Comparison of ENCODE assay signal across 9 cellular contexts in the genomic region with DNA sequence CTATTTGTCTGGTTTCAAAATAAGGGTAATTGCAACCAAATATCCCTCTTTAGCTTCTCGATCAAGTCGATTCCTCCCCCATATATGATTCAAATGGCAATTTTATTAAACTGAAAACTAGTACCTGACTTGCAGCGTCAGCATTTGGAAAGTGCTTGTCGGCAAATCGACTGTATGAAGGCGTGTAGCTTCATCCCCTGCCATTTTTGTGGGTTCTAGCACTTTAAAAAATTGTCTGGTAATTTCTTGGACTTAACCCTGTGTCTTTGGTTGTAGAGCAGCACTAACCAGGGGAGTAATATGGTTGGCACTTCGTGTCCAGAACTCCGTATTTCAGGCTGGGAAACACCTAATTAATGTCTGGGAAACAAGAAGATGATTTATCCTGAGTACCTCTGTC. TPM values are rescaled to one million over a fixed set of nuclear protein-coding genes. Genes with fewer than 3 reads are reported as not detected.
DNase-seq lines count a peak whose midpoint lies in the region; ATAC-seq and TF ChIP-seq lines count a peak whose summit lies in the region.
"Had no signal": no experiment of that assay in that cellular context is flagged by ENCODE, and none has a peak within 500 bp of the region (broad histone marks: within the 10 kb centered on the region; RNA-seq: fewer than 3 reads in every experiment).

No MANE protein-coding gene starts in this region.

- no peaks in the 10 kb centered on the region for H3K79me2 ChIP-seq in Loucy (ENCODE audit: insufficient read depth, low read length)

- peak overlapping the region; percentile 62 for H3K9ac ChIP-seq in Loucy (ENCODE audit: low read depth, low read length, poor library complexity, severe bottlenecking)

- H3K9me3 Mint-ChIP-seq in naive B cell, result peaks cover 0 to 7% (median 2%) of the 10 kb centered on the region in 7 donors

- H3K9me2 ChIP-seq in Loucy (replicated peaks; ENCODE audit: low read depth, low read length), result no peaks in the 10 kb centered on the region

- H3K4me2 ChIP-seq in Loucy (ENCODE audit: low read depth, low read length, poor library complexity, severe bottlenecking), result peak overlapping the region; percentile 88

- peaks cover 17% of the 10 kb centered on the region for H3K4me1 ChIP-seq in Loucy (ENCODE audit: insufficient read depth, low read length, poor library complexity, severe bottlenecking)

- DNase-seq in AG09309 (ENCODE audit: low read depth) (no peak), dorsolateral prefrontal cortex (no peak), naive B cell (no peak), GM03348 (ENCODE audit: low spot score) (no peak), GM13977 (ENCODE audit: low spot score) (no peak)
- DNase-seq: activated CD4-positive, alpha-beta T cell treated with anti-CD3 and anti-CD28 coated beads for 1 hour had no signal

- TF ChIP-seq CTCF in AG09309 (IDR thresholded peaks at IDR 0.05; ENCODE audit: control insufficient read depth, insufficient read depth, low read depth, low read length, missing control alignments) (no peak), Loucy (conservative IDR thresholded peaks at IDR 0.05; ENCODE audit: low read length) (no peak), dorsolateral prefrontal cortex (IDR thresholded peaks at IDR 0.05 in 54 of 56, conservative IDR thresholded peaks at IDR 0.05 in 2 of 56; ENCODE audit: low read depth in 1 of 56, partially characterized antibody in 56 of 56) (no peak), GM13977 (IDR thresholded peaks at IDR 0.05; ENCODE audit: extremely low read depth, insufficient read depth, missing control alignments) (no peak)

- peak overlapping the region; percentile 63 for H3K4me3 ChIP-seq in AG09309 (ENCODE audit: control insufficient read depth, low read depth, low read length)
- H3K4me3 ChIP-seq in Loucy (ENCODE audit: low read length, poor library complexity, severe bottlenecking), result peak overlapping the region; percentile 88
- peak overlapping the region in 47 of 59 donors; percentile 16 to 76 (median 59) for H3K4me3 ChIP-seq in dorsolateral prefrontal cortex

- H3K9me3 ChIP-seq in Loucy (ENCODE audit: insufficient read depth, low read depth, low read length), result no peaks in the 10 kb centered on the region

- no peaks in the 10 kb centered on the region for H4K20me1 ChIP-seq in Loucy (ENCODE audit: insufficient read depth, low read length, poor library complexity, severe bottlenecking)

- H3K36me3 Mint-ChIP-seq in naive B cell, result peaks cover 0 to under 1% of the 10 kb centered on the region in 2 donors

- in situ Hi-C loops in GM13977 (cut with MboI; ENCODE audit: low pct_unique_long_range_greater_than_20kb, low sequenced_read_pairs, unreplicated experiment), result no loop called here

- peaks cover 7 to 20% (median 17%) of the 10 kb centered on the region in 3 donors for H3K27me3 Mint-ChIP-seq in naive B cell

- H2AFZ ChIP-seq in Loucy (ENCODE audit: low read length), result peak overlapping the region; percentile 100

- H3K36me3 ChIP-seq in Loucy (ENCODE audit: insufficient read depth, low read length), result no peaks in the 10 kb centered on the region

- H3K27ac Mint-ChIP-seq in naive B cell, result peak overlapping the region in 1 of 6 donors; percentile 60

- no peaks in the 10 kb centered on the region for H3F3A ChIP-seq in Loucy (ENCODE audit: low read depth)

- ATAC-seq in naive B cell (ENCODE audit: low read depth in 2 of 2), result no peak
- ATAC-seq in HG03565 (IDR thresholded peaks at IDR 0.05; ENCODE audit: unreplicated experiment), result no peak
- no peak for ATAC-seq in HG03039 (IDR thresholded peaks at IDR 0.05; ENCODE audit: unreplicated experiment)

- H3K27me3 ChIP-seq in Loucy (ENCODE audit: insufficient read depth, low read length, poor library complexity, severe bottlenecking), result no peaks in the 10 kb centered on the region
- peaks cover 0 to 70% (median 22%) of the 10 kb centered on the region in 45 donors for H3K27me3 ChIP-seq in dorsolateral prefrontal cortex

- H3K4me1 Mint-ChIP-seq in naive B cell, result peaks cover 16 to 33% (median 18%) of the 10 kb centered on the region in 3 donors

- intact Hi-C loops in dorsolateral prefrontal cortex (cut with DNase I), result no loop called here

- peak overlapping the region; percentile 80 to 96 (median 92) for H3K4me3 Mint-ChIP-seq in naive B cell

- H3K27ac ChIP-seq in dorsolateral prefrontal cortex, result no peak overlapping the region

RNA-seq across cellular contexts. Expression of gene MME, which starts 0.6 kb away (rescaled TPM):
- total RNA-seq in dorsolateral prefrontal cortex, result 1 to 10 TPM in 110 of 120 experiments, under 1 TPM in 10; 0.20 to 8.5 (median 2.2) TPM
- 10 to 100 TPM in 2 of 6 donors, 1 to 10 TPM in 4; 4.1 to 11.9 (median 5.8) TPM for polyA plus RNA-seq in naive B cell (ENCODE audit: low read depth in 6 of 6)
